In the genomic region with DNA sequence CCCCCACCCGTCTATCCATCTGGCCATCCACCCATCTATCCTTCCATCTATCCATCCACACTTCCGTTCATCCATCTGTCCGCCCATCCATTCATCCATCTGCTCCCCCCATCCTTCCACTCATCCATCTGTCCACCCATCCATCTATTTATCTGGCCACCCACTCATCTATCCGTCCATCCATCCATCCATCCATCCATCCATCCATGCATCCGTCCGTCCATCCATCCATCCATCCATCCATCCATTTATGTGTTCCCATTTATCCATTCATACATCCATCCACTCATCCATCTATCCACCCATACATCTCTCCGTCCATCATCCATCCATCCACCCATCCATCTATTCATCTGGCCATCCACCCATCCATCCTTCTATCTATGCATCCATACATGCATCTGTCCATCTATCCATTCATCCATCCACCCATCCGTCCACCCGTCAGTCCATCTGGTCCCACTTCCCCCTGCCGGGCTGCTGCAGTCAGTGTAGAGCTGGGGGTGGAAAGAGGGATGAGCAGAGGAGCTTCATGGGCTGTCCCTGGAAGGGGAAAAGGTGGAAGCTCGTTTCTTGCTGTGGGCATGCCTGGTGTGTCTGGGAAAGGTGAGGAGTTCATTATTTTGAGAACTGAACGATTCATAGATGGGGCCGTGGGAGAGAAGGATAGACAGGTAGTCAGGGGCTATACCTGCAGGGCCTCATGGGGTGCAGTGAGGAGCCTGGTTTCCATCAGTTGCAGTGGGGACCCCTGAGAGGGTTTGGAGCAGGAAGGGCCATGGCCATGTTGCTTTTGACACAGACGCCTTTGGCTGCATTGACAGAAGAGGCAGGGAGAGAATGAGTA, we compare ENCODE assay signal across 7 cellular contexts. TPM values are rescaled to one million over a fixed set of nuclear protein-coding genes. Genes with fewer than 3 reads are reported as not detected.
DNase-seq lines count a peak whose midpoint lies in the region; ATAC-seq, FAIRE-seq and TF ChIP-seq lines count a peak whose summit lies in the region.

No MANE protein-coding gene starts in this region.

- in situ Hi-C loops in ACHN (cut with HindIII; ENCODE audit: low pct_ligation_motif_present, low pct_unique_long_range_greater_than_20kb, low sequenced_read_pairs), result no loop called here

- peak; percentile 59 for FAIRE-seq in HTR-8/SVneo (lab: Jason Lieb, UNC)

- POLR2A ChIA-PET in HEK293T (lab: Yijun Ruan, JAX), result no interaction called here

- no peaks in the 10 kb centered on the region for H3K9me3 Mint-ChIP-seq in activated T-helper 2 cell treated with anti-CD3 and anti-CD28 coated beads, Interferon-gamma antibody, Interleukin-2, Interleukin-4, amounts not matched to agents 10 μg/mL and 5 μg/mL and 100 μg/mL, durations not matched to agents 14 hours and 24 hours and 36 hours
- no peaks in the 10 kb centered on the region for H3K9me3 Mint-ChIP-seq in immature natural killer cell
- no peaks in the 10 kb centered on the region for H3K9me3 Mint-ChIP-seq in stimulated activated naive CD8-positive, alpha-beta T cell treated with anti-CD3 and anti-CD28 coated beads, Interleukin-15, amount 100 ng/mL, for 72 hours

- no peak for DNase-seq in HTR-8/SVneo (ENCODE audit: insufficient read length, low spot score)
- DNase-seq in activated T-helper 2 cell treated with anti-CD3 and anti-CD28 coated beads, Interferon-gamma antibody, Interleukin-2, Interleukin-4, amounts not matched to agents 10 μg/mL and 5 μg/mL and 100 μg/mL, durations not matched to agents 14 hours and 24 hours and 36 hours (ENCODE audit: low spot score), result no peak
- no peak for DNase-seq in immature natural killer cell
- no peak for DNase-seq in stimulated activated naive CD8-positive, alpha-beta T cell treated with anti-CD3 and anti-CD28 coated beads, Interleukin-15, amount 100 ng/mL, for 72 hours
- no peak for DNase-seq in ACHN
- no peak for DNase-seq in HEK293T (ENCODE audit: extremely low spot score)
- DNase-seq in COR-L47 (lab: John Stamatoyannopoulos, UW), result no peak

- no peaks in the 10 kb centered on the region for H3K36me3 Mint-ChIP-seq in activated T-helper 2 cell treated with anti-CD3 and anti-CD28 coated beads, Interferon-gamma antibody, Interleukin-2, Interleukin-4, amounts not matched to agents 10 μg/mL and 5 μg/mL and 100 μg/mL, durations not matched to agents 14 hours and 24 hours and 36 hours (ENCODE audit: low read depth)
- H3K36me3 Mint-ChIP-seq in immature natural killer cell, result no peaks in the 10 kb centered on the region

- H3K4me3 Mint-ChIP-seq in activated T-helper 2 cell treated with anti-CD3 and anti-CD28 coated beads, Interferon-gamma antibody, Interleukin-2, Interleukin-4, amounts not matched to agents 10 μg/mL and 5 μg/mL and 100 μg/mL, durations not matched to agents 14 hours and 24 hours and 36 hours (ENCODE audit: low read depth), result peak overlapping the region; percentile 78
- peak overlapping the region; percentile 78 to 86 (median 84) for H3K4me3 Mint-ChIP-seq in immature natural killer cell
- H3K4me3 Mint-ChIP-seq in stimulated activated naive CD8-positive, alpha-beta T cell treated with anti-CD3 and anti-CD28 coated beads, Interleukin-15, amount 100 ng/mL, for 72 hours, result peak overlapping the region; percentile 63 to 83

- intact Hi-C loops in activated T-helper 2 cell treated with anti-CD3 and anti-CD28 coated beads, Interferon-gamma antibody, Interleukin-2, Interleukin-4, amounts not matched to agents 10 μg/mL and 5 μg/mL and 100 μg/mL, durations not matched to agents 14 hours and 24 hours and 36 hours (cut with micrococcal nuclease), result loop anchor here (2.0 kb wide), 2 partner anchors 39 to 109 kb away; a partner anchor contains a TSS

- no peak for ATAC-seq in stimulated activated naive CD8-positive, alpha-beta T cell treated with anti-CD3 and anti-CD28 coated beads, Interleukin-15, amount 100 ng/mL, for 72 hours

- peak overlapping the region; percentile 59 for H3K27ac Mint-ChIP-seq in activated T-helper 2 cell treated with anti-CD3 and anti-CD28 coated beads, Interferon-gamma antibody, Interleukin-2, Interleukin-4, amounts not matched to agents 10 μg/mL and 5 μg/mL and 100 μg/mL, durations not matched to agents 14 hours and 24 hours and 36 hours
- peak overlapping the region; percentile 10 to 95 (median 84) for H3K27ac Mint-ChIP-seq in immature natural killer cell
- peak overlapping the region; percentile 8 to 21 for H3K27ac Mint-ChIP-seq in stimulated activated naive CD8-positive, alpha-beta T cell treated with anti-CD3 and anti-CD28 coated beads, Interleukin-15, amount 100 ng/mL, for 72 hours

- peaks cover 18% of the 10 kb centered on the region for H3K4me1 Mint-ChIP-seq in activated T-helper 2 cell treated with anti-CD3 and anti-CD28 coated beads, Interferon-gamma antibody, Interleukin-2, Interleukin-4, amounts not matched to agents 10 μg/mL and 5 μg/mL and 100 μg/mL, durations not matched to agents 14 hours and 24 hours and 36 hours (ENCODE audit: low read depth)
- peaks cover 30 to 42% of the 10 kb centered on the region in 2 donors for H3K4me1 Mint-ChIP-seq in immature natural killer cell
- H3K4me1 Mint-ChIP-seq in stimulated activated naive CD8-positive, alpha-beta T cell treated with anti-CD3 and anti-CD28 coated beads, Interleukin-15, amount 100 ng/mL, for 72 hours, result peaks cover 48% of the 10 kb centered on the region

- CTCF ChIA-PET in HEK293T (lab: Yijun Ruan, JAX), result no interaction called here

- no peaks in the 10 kb centered on the region for H3K27me3 Mint-ChIP-seq in activated T-helper 2 cell treated with anti-CD3 and anti-CD28 coated beads, Interferon-gamma antibody, Interleukin-2, Interleukin-4, amounts not matched to agents 10 μg/mL and 5 μg/mL and 100 μg/mL, durations not matched to agents 14 hours and 24 hours and 36 hours (ENCODE audit: low read depth)
- peaks cover 9 to 16% (median 13%) of the 10 kb centered on the region in 3 donors for H3K27me3 Mint-ChIP-seq in immature natural killer cell (ENCODE audit: low read depth in 3 of 3)
- H3K27me3 Mint-ChIP-seq in stimulated activated naive CD8-positive, alpha-beta T cell treated with anti-CD3 and anti-CD28 coated beads, Interleukin-15, amount 100 ng/mL, for 72 hours, result no peaks in the 10 kb centered on the region

TF ChIP-seq in HEK293T, 16 proteins besides CTCF, POLR2A, EP300 and RAD21:
- TF ChIP-seq FOXK2 (IDR thresholded peaks at IDR 0.05), result no peak
- TF ChIP-seq BHLHE40 (IDR thresholded peaks at IDR 0.05; ENCODE audit: borderline replicate concordance), result no peak
- TF ChIP-seq FOXA1 (IDR thresholded peaks at IDR 0.05), result no peak
- TF ChIP-seq NFRKB (IDR thresholded peaks at IDR 0.05), result no peak
- no peak for TF ChIP-seq ELF4 (IDR thresholded peaks at IDR 0.05)

RNA-seq across cellular contexts. Expression of a gene that starts 0.8 kb away (rescaled TPM):
- total RNA-seq in activated T-helper 2 cell treated with anti-CD3 and anti-CD28 coated beads, Interferon-gamma antibody, Interleukin-2, Interleukin-4, amounts not matched to agents 10 μg/mL and 5 μg/mL and 100 μg/mL, durations not matched to agents 14 hours and 24 hours and 36 hours, result 2.0 and 2.5 TPM in 2 replicates
- polyA plus RNA-seq in immature natural killer cell, result 1 to 10 TPM; 2.0 to 3.1 (median 2.5) TPM

RNA-seq across cellular contexts. Expression of a gene that starts 1.4 kb away (rescaled TPM):
- total RNA-seq in activated T-helper 2 cell treated with anti-CD3 and anti-CD28 coated beads, Interferon-gamma antibody, Interleukin-2, Interleukin-4, amounts not matched to agents 10 μg/mL and 5 μg/mL and 100 μg/mL, durations not matched to agents 14 hours and 24 hours and 36 hours, result 54.3 and 60.9 TPM in 2 replicates
- polyA plus RNA-seq in immature natural killer cell, result 100 to 1,000 TPM in 1 of 3 donors, 10 to 100 TPM in 2; 85.1 to 134 (median 98.2) TPM

RNA-seq across cellular contexts. Expression of a gene that starts 8.4 kb away (rescaled TPM):
- total RNA-seq in activated T-helper 2 cell treated with anti-CD3 and anti-CD28 coated beads, Interferon-gamma antibody, Interleukin-2, Interleukin-4, amounts not matched to agents 10 μg/mL and 5 μg/mL and 100 μg/mL, durations not matched to agents 14 hours and 24 hours and 36 hours, result 996 and 1,031 TPM in 2 replicates
- polyA plus RNA-seq in immature natural killer cell, result 1,000 to 10,000 TPM in 1 of 3 donors, 100 to 1,000 TPM in 2; 550 to 1,524 (median 935) TPM

RNA-seq across cellular contexts. Expression of a gene that starts 38.3 kb away (rescaled TPM):
- 192 and 196 TPM in 2 replicates for total RNA-seq in activated T-helper 2 cell treated with anti-CD3 and anti-CD28 coated beads, Interferon-gamma antibody, Interleukin-2, Interleukin-4, amounts not matched to agents 10 μg/mL and 5 μg/mL and 100 μg/mL, durations not matched to agents 14 hours and 24 hours and 36 hours
- polyA plus RNA-seq in immature natural killer cell, result 10 to 100 TPM in 2 of 3 donors, 1 to 10 TPM in 1; 8.4 to 24.2 (median 11.3) TPM

RNA-seq across cellular contexts. Expression of a gene that starts 38.8 kb away (rescaled TPM):
- total RNA-seq in activated T-helper 2 cell treated with anti-CD3 and anti-CD28 coated beads, Interferon-gamma antibody, Interleukin-2, Interleukin-4, amounts not matched to agents 10 μg/mL and 5 μg/mL and 100 μg/mL, durations not matched to agents 14 hours and 24 hours and 36 hours, result not detected in 2 replicates
- polyA plus RNA-seq in immature natural killer cell, result not detected

Comparison
In these comparisons a context has a peak if more than half of its experiments do, and no peak if none do; other contexts are left out.
1. H3K27ac Mint-ChIP-seq: peak in every context shown above with its lines; median percentile 84 in immature natural killer cell; 59 in activated T-helper 2 cell treated with anti-CD3 and anti-CD28 coated beads, Interferon-gamma antibody, Interleukin-2, Interleukin-4, amounts not matched to agents 10 μg/mL and 5 μg/mL and 100 μg/mL, durations not matched to agents 14 hours and 24 hours and 36 hours; 14 in stimulated activated naive CD8-positive, alpha-beta T cell treated with anti-CD3 and anti-CD28 coated beads, Interleukin-15, amount 100 ng/mL, for 72 hours.